In the genomic region with DNA sequence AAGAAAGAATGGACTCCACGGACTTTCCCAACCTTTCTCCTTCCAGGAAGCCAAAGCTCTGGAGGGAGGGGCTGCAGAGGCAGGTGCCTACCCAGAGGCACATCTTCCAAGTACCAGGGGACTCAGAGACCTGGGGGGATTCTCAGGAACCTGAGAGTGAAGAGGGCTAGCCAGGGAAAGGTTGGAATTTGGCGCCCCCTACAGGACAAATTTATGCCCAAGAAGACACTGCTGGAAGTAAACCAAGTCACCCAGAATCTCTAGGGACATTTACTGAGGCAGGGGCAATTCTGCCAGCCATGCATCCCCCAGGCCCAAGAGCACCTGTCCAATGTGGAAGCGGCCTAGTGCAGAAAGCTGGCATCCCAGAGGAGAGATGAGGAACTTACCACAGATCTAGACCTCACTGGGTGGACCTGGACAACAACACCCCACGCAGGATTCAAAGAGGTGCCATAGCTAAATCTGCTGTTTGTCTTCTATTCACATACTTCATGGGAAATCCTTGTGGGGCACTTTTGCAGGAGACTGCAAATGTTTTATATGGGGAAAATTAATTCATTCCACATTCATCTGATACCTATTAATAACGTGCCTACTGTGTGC, we compare ENCODE assay signal across 8 cellular contexts. TPM values are rescaled to one million over a fixed set of nuclear protein-coding genes. Genes with fewer than 3 reads are reported as not detected.
DNase-seq lines count a peak whose midpoint lies in the region; ATAC-seq, FAIRE-seq and TF ChIP-seq lines count a peak whose summit lies in the region.

No MANE protein-coding gene starts in this region.

- no peak overlapping the region for H3K4me3 ChIP-seq in colonic mucosa

- no peak overlapping the region for H3K9ac ChIP-seq in colonic mucosa (ENCODE audit: low read depth in 2 of 2, low read length in 2 of 2)

- FAIRE-seq in urothelium cell line (lab: Jason Lieb, UNC), result no peak

- intact Hi-C loops in colonic mucosa (cut with DNase I), result loop anchor here (5.0 kb wide), 1 partner anchor 395 kb away; no protein-coding TSS in a partner anchor

- no peaks in the 10 kb centered on the region for H3K4me1 ChIP-seq in colonic mucosa

- H3K27ac ChIP-seq in colonic mucosa, result no peak overlapping the region

- H3K27me3 ChIP-seq in colonic mucosa, result no peaks in the 10 kb centered on the region

- H3K36me3 ChIP-seq in colonic mucosa, result no peaks in the 10 kb centered on the region

- peak; percentile 61 for TF ChIP-seq CTCF in colonic mucosa (IDR thresholded peaks at IDR 0.05)

- H3K9me3 ChIP-seq in colonic mucosa, result no peaks in the 10 kb centered on the region

- no peak for ATAC-seq in GM19467 (IDR thresholded peaks at IDR 0.05; ENCODE audit: unreplicated experiment)

- peak; percentile 24 to 32 for DNase-seq in activated CD4-positive, alpha-beta T cell treated with anti-CD3 and anti-CD28 coated beads for 24 hours (ENCODE audit: low read depth in 2 of 2)
- DNase-seq in activated CD4-positive, alpha-beta T cell treated with anti-CD3 and anti-CD28 coated beads for 1 hour, result no peak
- DNase-seq in HT1080 (ENCODE audit: low read depth), result peak; percentile 19
- peak; percentile 13 for DNase-seq in SW480 (ENCODE audit: low spot score)
- peak; percentile 53 for DNase-seq in colonic mucosa
- peak; percentile 26 for DNase-seq in midbrain (lab: John Stamatoyannopoulos, UW)
- peak; percentile 52 for DNase-seq in urothelium cell line (ENCODE audit: low spot score)

RNA-seq across cellular contexts. Expression of a gene that starts 25.9 kb away (rescaled TPM):
- 2.2 and 2.4 TPM in 2 replicates for total RNA-seq in HT1080 (2014; rRNA removed; shearing (Covaris generic))
- 2.9 and 3.8 TPM in 2 replicates for polyA plus RNA-seq in HT1080 (2015; cell fraction: cytosol; rRNA removed)
- polyA plus RNA-seq in HT1080 (2015; cell fraction: nucleus; rRNA removed), result 6.0 and 7.2 TPM in 2 replicates
- 1 to 10 TPM; 4.9 to 7.4 TPM for total RNA-seq in colonic mucosa

RNA-seq across cellular contexts. Expression of a gene that starts 58.8 kb away (rescaled TPM):
- total RNA-seq in HT1080 (2014; rRNA removed; shearing (Covaris generic)), result 5.7 and 6.6 TPM in 2 replicates
- 6.6 and 9.2 TPM in 2 replicates for polyA plus RNA-seq in HT1080 (2015; cell fraction: cytosol; rRNA removed)
- polyA plus RNA-seq in HT1080 (2015; cell fraction: nucleus; rRNA removed), result 8.6 and 9.7 TPM in 2 replicates
- total RNA-seq in colonic mucosa, result 10 to 100 TPM; 14.7 to 21.3 TPM
